ENCODE assay signal across 1 cellular context in the genomic region with DNA sequence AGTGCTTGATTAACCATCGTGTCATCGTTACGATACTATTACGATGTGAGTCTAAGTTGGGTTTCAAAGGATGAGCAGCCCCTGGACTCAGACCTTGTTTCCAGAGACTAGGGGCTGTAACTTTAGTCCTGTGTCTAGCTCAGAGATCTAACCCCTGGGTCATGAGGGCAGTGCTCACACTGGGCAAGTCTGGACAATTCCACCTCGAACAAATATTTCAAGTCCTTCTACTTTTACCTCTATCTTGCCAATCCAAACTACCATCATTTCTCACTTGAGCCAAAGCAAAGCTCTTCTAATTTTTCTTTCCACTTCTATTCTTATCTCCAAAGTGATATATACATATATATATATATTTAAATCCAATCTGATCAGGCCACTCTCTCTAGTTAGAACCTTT.
TF ChIP-seq lines count a peak whose summit lies in the region.

No MANE protein-coding gene starts in this region.

TF ChIP-seq in IMR-90, 13 proteins besides CTCF, POLR2A, EP300 and RAD21:
- TF ChIP-seq MXI1 (IDR thresholded peaks at IDR 0.05; ENCODE audit: borderline replicate concordance, low read depth, low read length) = no peak
